Comparison of ENCODE assay signal across 8 cellular contexts in genomic region chr4:6263541-6264540, GRCh38. TPM values are rescaled to one million over a fixed set of nuclear protein-coding genes. Genes with fewer than 3 reads are reported as not detected.
DNase-seq lines count a peak whose midpoint lies in the region; ATAC-seq and TF ChIP-seq lines count a peak whose summit lies in the region.

No MANE protein-coding gene starts in this region.

- no peaks in the 10 kb centered on the region for H3K9me2 ChIP-seq in Loucy (replicated peaks; ENCODE audit: low read depth, low read length)

- in situ Hi-C loops in mammary epithelial cell (cut with MboI; ENCODE audit: low sequenced_read_pairs in 2 of 2): no loop called here

- H3K79me2 ChIP-seq in Loucy (ENCODE audit: insufficient read depth, low read length) (no peaks in the 10 kb centered on the region), mammary epithelial cell (ENCODE audit: insufficient read depth, low read length) (no peaks in the 10 kb centered on the region)

- H3K9me3 ChIP-seq in Loucy (ENCODE audit: insufficient read depth, low read depth, low read length): no peaks in the 10 kb centered on the region
- no peaks in the 10 kb centered on the region for H3K9me3 ChIP-seq in mammary epithelial cell (replicated peaks; ENCODE audit: insufficient read depth, low read length)
- H3K9me3 ChIP-seq in lower lobe of right lung: no peaks in the 10 kb centered on the region

- peaks cover 7% of the 10 kb centered on the region for H3F3A ChIP-seq in Loucy (ENCODE audit: low read depth)

- H3K27ac ChIP-seq in mammary epithelial cell (ENCODE audit: insufficient read depth, low read depth, low read length) (no peak overlapping the region), lower lobe of right lung (no peak overlapping the region)

- H3K4me3 ChIP-seq in Loucy (ENCODE audit: low read length, poor library complexity, severe bottlenecking) (no peak overlapping the region), mammary epithelial cell (replicated peaks in 1 of 3; ENCODE audit: insufficient read depth in 1 of 3, low read depth in 2 of 3, low read length in 3 of 3) (no peak overlapping the region), lower lobe of right lung (no peak overlapping the region)

- intact Hi-C loops in mammary epithelial cell (cut with micrococcal nuclease) (loop anchor here (1.0 to 10.0 kb wide), 2 partner anchors 63 to 441 kb away; partner anchors contain the start of gene MRFAP1L1), lower lobe of right lung (cut with DNase I) (loop anchor here (5.0 kb wide), 1 partner anchor 63 kb away; no protein-coding TSS in a partner anchor)

- dilution Hi-C loops in mammary epithelial cell (cut with HindIII; ENCODE audit: low sequenced_read_pairs): loop anchor here (5.0 kb wide), 1 partner anchor 73 kb away; no protein-coding TSS in a partner anchor

- H4K20me1 ChIP-seq in Loucy (ENCODE audit: insufficient read depth, low read length, poor library complexity, severe bottlenecking) (no peaks in the 10 kb centered on the region), mammary epithelial cell (ENCODE audit: insufficient read depth, low read length) (no peaks in the 10 kb centered on the region)

- TF ChIP-seq CTCF in Loucy (conservative IDR thresholded peaks at IDR 0.05; ENCODE audit: low read length) (peak; percentile 89), mammary epithelial cell (conservative IDR thresholded peaks at IDR 0.05 in 1 of 2, IDR thresholded peaks at IDR 0.05 in 1 of 2; ENCODE audit: extremely low read depth in 1 of 2, insufficient read depth in 1 of 2, low read depth in 1 of 2, low read length in 2 of 2) (peak; percentile 34 to 82), lower lobe of right lung (IDR thresholded peaks at IDR 0.05) (peak; percentile 65)

- peaks cover 35% of the 10 kb centered on the region for H3K4me1 ChIP-seq in Loucy (ENCODE audit: insufficient read depth, low read length, poor library complexity, severe bottlenecking)
- peaks cover 6% of the 10 kb centered on the region for H3K4me1 ChIP-seq in mammary epithelial cell (ENCODE audit: insufficient read depth, low read length)
- H3K4me1 ChIP-seq in lower lobe of right lung: peaks cover 11% of the 10 kb centered on the region

- 72% methylated on average over 9 of the region's 18 CpGs for WGBS in mammary epithelial cell (ENCODE audit: low coverage, missing lambda C conversion rate)

- ATAC-seq in lower lobe of right lung: peak; percentile 58 to 74
- no peak for ATAC-seq in HG03439 (IDR thresholded peaks at IDR 0.05; ENCODE audit: unreplicated experiment)
- no peak for ATAC-seq in HG03025 (IDR thresholded peaks at IDR 0.05; ENCODE audit: low FRiP score, unreplicated experiment)

- no peaks in the 10 kb centered on the region for H3K27me3 ChIP-seq in Loucy (ENCODE audit: insufficient read depth, low read length, poor library complexity, severe bottlenecking)
- H3K27me3 ChIP-seq in mammary epithelial cell (ENCODE audit: insufficient read depth, low read length): no peaks in the 10 kb centered on the region
- H3K27me3 ChIP-seq in lower lobe of right lung (ENCODE audit: low read depth): no peaks in the 10 kb centered on the region

- no peaks in the 10 kb centered on the region for H3K36me3 ChIP-seq in Loucy (ENCODE audit: insufficient read depth, low read length)
- no peaks in the 10 kb centered on the region for H3K36me3 ChIP-seq in mammary epithelial cell (ENCODE audit: insufficient read depth, low read length)
- H3K36me3 ChIP-seq in lower lobe of right lung: no peaks in the 10 kb centered on the region

- H3K9ac ChIP-seq in Loucy (ENCODE audit: low read depth, low read length, poor library complexity, severe bottlenecking): no peak overlapping the region
- no peak overlapping the region for H3K9ac ChIP-seq in mammary epithelial cell (ENCODE audit: insufficient read depth, low read length)

- no TSS peak for BruUV-seq in mammary epithelial cell (replicated peaks; lab: Mats Ljungman, UMichigan)

- DNase-seq in NCI-H1436 (lab: John Stamatoyannopoulos, UW) (peak; percentile 2), NCI-H1436 treated with DMSO at 0.1 percent for 48 hours (lab: John Stamatoyannopoulos, UW) (no peak), mammary epithelial cell (peak; percentile 55), lower lobe of right lung (peak; percentile 62)
- no peak for DNase-seq in activated CD8-positive, alpha-beta memory T cell treated with anti-CD3 and anti-CD28 coated beads, Interleukin-2, amount 50 U/mL, for 48 hours

- H3K4me2 ChIP-seq in Loucy (ENCODE audit: low read depth, low read length, poor library complexity, severe bottlenecking) (no peak overlapping the region), mammary epithelial cell (ENCODE audit: insufficient read depth, low read depth, low read length) (no peak overlapping the region)

- CTCF ChIA-PET in mammary epithelial cell (lab: Charles Lee; ENCODE audit: low non-redundant PET): interaction anchor here (1.0 kb wide), 2 partner anchors 13 to 68 kb away, joined by 4 to 5 read pairs; no protein-coding TSS in a partner anchor

- no peak overlapping the region for H2AFZ ChIP-seq in Loucy (ENCODE audit: low read length)
- no peak overlapping the region for H2AFZ ChIP-seq in mammary epithelial cell (ENCODE audit: low read depth, low read length)

RNA-seq across cellular contexts. Expression of gene WFS1, which starts 5.8 kb away (rescaled TPM):
- total RNA-seq in mammary epithelial cell (10 to 100 TPM; 13.3 to 17.8 TPM), lower lobe of right lung (70.3 TPM)
- 15.5 TPM for polyA plus RNA-seq in mammary epithelial cell
- polyA minus RNA-seq in mammary epithelial cell: 19.4 TPM

Comparison
In these comparisons a context has a peak if more than half of its experiments do, and no peak if none do; other contexts are left out.
1. DNase-seq: peak in NCI-H1436 (single experiment), mammary epithelial cell (single experiment) and lower lobe of right lung (single experiment); none in NCI-H1436 treated with DMSO at 0.1 percent for 48 hours (single experiment) and activated CD8-positive, alpha-beta memory T cell treated with anti-CD3 and anti-CD28 coated beads, Interleukin-2, amount 50 U/mL, for 48 hours (single experiment).
2. ATAC-seq: peak in lower lobe of right lung (2 of 2); none in HG03439 (single experiment) and HG03025 (single experiment).
3. Peak in every context shown above with its lines, with median percentiles within 50 percentile points of each other: CTCF ChIP-seq.